ENCODE assay signal across 12 cellular contexts in the genomic region with DNA sequence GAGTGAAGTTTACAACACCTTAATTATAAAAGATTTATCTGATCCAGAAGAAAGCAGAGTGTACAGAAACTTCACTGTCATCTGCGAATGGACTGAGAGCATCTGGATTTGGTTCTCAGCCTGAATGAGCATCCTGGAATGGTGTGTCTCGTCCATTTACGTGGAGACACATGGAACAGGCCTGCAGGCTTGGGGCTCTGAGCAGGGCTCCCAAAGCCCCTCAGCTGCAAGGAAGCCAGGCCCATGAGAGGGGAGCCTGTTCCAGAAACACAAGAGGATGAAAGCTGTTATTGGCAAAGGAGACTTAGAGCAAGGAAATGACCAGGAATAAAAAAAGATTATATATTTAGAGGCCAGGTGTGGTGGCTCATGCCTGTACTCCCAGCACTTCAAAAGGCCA. TPM values are rescaled to one million over a fixed set of nuclear protein-coding genes. Genes with fewer than 3 reads are reported as not detected.
DNase-seq lines count a peak whose midpoint lies in the region; ATAC-seq and TF ChIP-seq lines count a peak whose summit lies in the region.
"Had no signal": no experiment of that assay in that cellular context is flagged by ENCODE, and none has a peak within 500 bp of the region (broad histone marks: within the 10 kb centered on the region; RNA-seq: fewer than 3 reads in every experiment).

No MANE protein-coding gene starts in this region.

- peak overlapping the region; percentile 95 for H3K27ac Mint-ChIP-seq in activated naive CD4-positive, alpha-beta T cell treated with anti-CD3 and anti-CD28 coated beads, Interleukin-2, amount 50 U/mL, for 24 hours
- peak overlapping the region; percentile 50 for H3K27ac Mint-ChIP-seq in endodermal cell

- H3K27ac ChIP-seq in RWPE2 (ENCODE audit: poor library complexity, severe bottlenecking) (peak overlapping the region; percentile 88), endodermal cell (ENCODE audit: low read depth, low read length) (no peak overlapping the region), upper lobe of right lung (no peak overlapping the region)
- H3K27ac ChIP-seq: dorsolateral prefrontal cortex, uterus had no signal

- H3K36me3 Mint-ChIP-seq in activated naive CD4-positive, alpha-beta T cell treated with anti-CD3 and anti-CD28 coated beads, Interleukin-2, amount 50 U/mL, for 24 hours, result peaks cover 6% of the 10 kb centered on the region
- H3K36me3 Mint-ChIP-seq in endodermal cell (ENCODE audit: low read depth), result peaks cover 41% of the 10 kb centered on the region

- H3K36me3 ChIP-seq in RWPE2 (ENCODE audit: low read depth), result peaks cover 48% of the 10 kb centered on the region
- peaks cover 36% of the 10 kb centered on the region for H3K36me3 ChIP-seq in endodermal cell (ENCODE audit: control insufficient read depth, insufficient read depth, low read length)
- peaks cover 46% of the 10 kb centered on the region for H3K36me3 ChIP-seq in upper lobe of right lung
- H3K36me3 ChIP-seq: uterus had no signal

- no peak overlapping the region for H3K4me3 ChIP-seq in RWPE2 (ENCODE audit: severe bottlenecking)
- no peak overlapping the region for H3K4me3 ChIP-seq in endodermal cell (ENCODE audit: low read length)
- H3K4me3 ChIP-seq in upper lobe of right lung, result no peak overlapping the region
- H3K4me3 ChIP-seq: dorsolateral prefrontal cortex, lung, uterus had no signal

- ATAC-seq in RWPE2 (ENCODE audit: low read depth) (no peak), upper lobe of right lung (no peak), GM19463 (IDR thresholded peaks at IDR 0.05; ENCODE audit: unreplicated experiment) (no peak), HG02885 (IDR thresholded peaks at IDR 0.05; ENCODE audit: poor library complexity, unreplicated experiment) (no peak)

- H3K27me3 ChIP-seq in RWPE2 (ENCODE audit: insufficient read depth, poor library complexity, severe bottlenecking) (no peaks in the 10 kb centered on the region), endodermal cell (ENCODE audit: control insufficient read depth, insufficient read depth, low read length, poor library complexity, severe bottlenecking) (no peaks in the 10 kb centered on the region), upper lobe of right lung (no peaks in the 10 kb centered on the region)
- H3K27me3 ChIP-seq: dorsolateral prefrontal cortex, uterus had no signal

- peaks cover 57% of the 10 kb centered on the region for H3K4me1 Mint-ChIP-seq in activated naive CD4-positive, alpha-beta T cell treated with anti-CD3 and anti-CD28 coated beads, Interleukin-2, amount 50 U/mL, for 24 hours
- H3K4me1 Mint-ChIP-seq in endodermal cell, result peaks cover 21% of the 10 kb centered on the region

- no peak for TF ChIP-seq CTCF in RWPE2 (IDR thresholded peaks at IDR 0.05; ENCODE audit: poor library complexity, severe bottlenecking)
- no peak for TF ChIP-seq CTCF in endodermal cell (conservative IDR thresholded peaks at IDR 0.05)
- TF ChIP-seq CTCF in upper lobe of right lung (IDR thresholded peaks at IDR 0.05), result no peak

- peak overlapping the region; percentile 79 for H3K4me3 Mint-ChIP-seq in activated naive CD4-positive, alpha-beta T cell treated with anti-CD3 and anti-CD28 coated beads, Interleukin-2, amount 50 U/mL, for 24 hours
- H3K4me3 Mint-ChIP-seq in endodermal cell, result no peak overlapping the region

- H3K4me1 ChIP-seq in RWPE2 (ENCODE audit: insufficient read depth, poor library complexity, severe bottlenecking) (peaks cover 21% of the 10 kb centered on the region), endodermal cell (ENCODE audit: control insufficient read depth, insufficient read depth, low read length) (peaks cover 6% of the 10 kb centered on the region), upper lobe of right lung (peaks cover 19% of the 10 kb centered on the region)
- H3K4me1 ChIP-seq: uterus had no signal

- H3K9me3 ChIP-seq in RWPE2 (ENCODE audit: severe bottlenecking) (no peaks in the 10 kb centered on the region), endodermal cell (ENCODE audit: control insufficient read depth, low read length) (no peaks in the 10 kb centered on the region), upper lobe of right lung (no peaks in the 10 kb centered on the region)
- H3K9me3 ChIP-seq: uterus had no signal

- H3K9me3 Mint-ChIP-seq in activated naive CD4-positive, alpha-beta T cell treated with anti-CD3 and anti-CD28 coated beads, Interleukin-2, amount 50 U/mL, for 24 hours, result no peaks in the 10 kb centered on the region
- peaks cover under 1% of the 10 kb centered on the region for H3K9me3 Mint-ChIP-seq in endodermal cell

- intact Hi-C loops in upper lobe of right lung (cut with DNase I), result no loop called here

- 92 to 100% methylated on average over 3 of the region's 3 CpGs for WGBS in endodermal cell (ENCODE audit: insufficient coverage in 1 of 2, insufficient read length in 1 of 2), 2 experiments

- no peaks in the 10 kb centered on the region for H3K27me3 Mint-ChIP-seq in activated naive CD4-positive, alpha-beta T cell treated with anti-CD3 and anti-CD28 coated beads, Interleukin-2, amount 50 U/mL, for 24 hours
- H3K27me3 Mint-ChIP-seq in endodermal cell (ENCODE audit: insufficient read depth), result no peaks in the 10 kb centered on the region

- H3K9ac ChIP-seq in endodermal cell (ENCODE audit: extremely low read depth, low read length, poor library complexity, severe bottlenecking), result no peak overlapping the region

- no peak for DNase-seq in activated naive CD4-positive, alpha-beta T cell treated with Interleukin-2 at 50 U/mL for 16 hours
- DNase-seq in RWPE2 (ENCODE audit: low spot score) (no peak), endodermal cell (peak; percentile 46), upper lobe of right lung (peak; percentile 39), cerebellar cortex (ENCODE audit: low spot score) (no peak)
- DNase-seq: KBM-7, uterus had no signal

RNA-seq across cellular contexts. Expression of a gene that starts 22.1 kb away (rescaled TPM):
- 1 to 10 TPM; 7.1 to 9.8 TPM for total RNA-seq in endodermal cell
- 3.0 TPM for polyA plus RNA-seq in endodermal cell (2013, experiment 1 of 2)
- polyA plus RNA-seq in endodermal cell (2013, experiment 2 of 2), result 2.3 TPM
- not detected for total RNA-seq in upper lobe of right lung
- total RNA-seq: lung had no signal

RNA-seq across cellular contexts. Expression of a gene that starts 28.0 kb away (rescaled TPM):
- total RNA-seq in endodermal cell (10 to 100 TPM; 68.0 to 89.4 TPM), upper lobe of right lung (153 TPM)
- polyA plus RNA-seq in endodermal cell (2013, experiment 1 of 2), result 90.0 TPM
- polyA plus RNA-seq in endodermal cell (2013, experiment 2 of 2), result 75.7 TPM

Comparison
In these comparisons a context has a peak if more than half of its experiments do, and no peak if none do; other contexts are left out.
1. DNase-seq: peak in endodermal cell (single experiment) and upper lobe of right lung (single experiment); none in activated naive CD4-positive, alpha-beta T cell treated with Interleukin-2 at 50 U/mL for 16 hours (single experiment), RWPE2 (single experiment) and cerebellar cortex (single experiment).